In the genomic region with DNA sequence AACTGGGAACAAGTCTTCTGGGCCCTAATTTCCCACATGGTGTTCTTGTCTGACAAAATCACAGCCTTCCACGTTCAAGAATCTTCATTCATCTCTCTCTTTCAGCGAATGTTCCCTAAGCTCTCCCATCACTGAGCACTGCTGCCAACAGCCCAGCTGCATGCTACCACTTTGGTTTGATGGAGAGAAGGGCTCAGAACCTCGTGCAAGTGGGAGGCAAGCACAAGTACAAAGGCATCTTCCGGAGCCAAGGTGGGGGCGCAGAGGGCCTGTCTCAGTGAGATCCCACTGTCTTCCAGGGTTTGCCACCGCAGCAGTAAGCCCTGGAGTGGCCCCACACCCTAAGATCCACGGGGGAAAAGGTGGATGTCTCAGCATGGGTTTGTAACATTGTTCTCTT, we compare ENCODE assay signal across 1 cellular context.
TF ChIP-seq lines count a peak whose summit lies in the region.

No MANE protein-coding gene starts in this region.

TF ChIP-seq in WTC11, 78 proteins besides CTCF, POLR2A, EP300 and RAD21:
- TF ChIP-seq, protein P1, sequence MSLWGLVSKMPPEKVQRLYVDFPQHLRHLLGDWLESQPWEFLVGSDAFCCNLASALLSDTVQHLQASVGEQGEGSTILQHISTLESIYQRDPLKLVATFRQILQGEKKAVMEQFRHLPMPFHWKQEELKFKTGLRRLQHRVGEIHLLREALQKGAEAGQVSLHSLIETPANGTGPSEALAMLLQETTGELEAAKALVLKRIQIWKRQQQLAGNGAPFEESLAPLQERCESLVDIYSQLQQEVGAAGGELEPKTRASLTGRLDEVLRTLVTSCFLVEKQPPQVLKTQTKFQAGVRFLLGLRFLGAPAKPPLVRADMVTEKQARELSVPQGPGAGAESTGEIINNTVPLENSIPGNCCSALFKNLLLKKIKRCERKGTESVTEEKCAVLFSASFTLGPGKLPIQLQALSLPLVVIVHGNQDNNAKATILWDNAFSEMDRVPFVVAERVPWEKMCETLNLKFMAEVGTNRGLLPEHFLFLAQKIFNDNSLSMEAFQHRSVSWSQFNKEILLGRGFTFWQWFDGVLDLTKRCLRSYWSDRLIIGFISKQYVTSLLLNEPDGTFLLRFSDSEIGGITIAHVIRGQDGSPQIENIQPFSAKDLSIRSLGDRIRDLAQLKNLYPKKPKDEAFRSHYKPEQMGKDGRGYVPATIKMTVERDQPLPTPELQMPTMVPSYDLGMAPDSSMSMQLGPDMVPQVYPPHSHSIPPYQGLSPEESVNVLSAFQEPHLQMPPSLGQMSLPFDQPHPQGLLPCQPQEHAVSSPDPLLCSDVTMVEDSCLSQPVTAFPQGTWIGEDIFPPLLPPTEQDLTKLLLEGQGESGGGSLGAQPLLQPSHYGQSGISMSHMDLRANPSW (CRISPR knock-in tag; conservative IDR thresholded peaks at IDR 0.05; ENCODE audit: low read depth) = no peak
- TF ChIP-seq, protein P2, sequence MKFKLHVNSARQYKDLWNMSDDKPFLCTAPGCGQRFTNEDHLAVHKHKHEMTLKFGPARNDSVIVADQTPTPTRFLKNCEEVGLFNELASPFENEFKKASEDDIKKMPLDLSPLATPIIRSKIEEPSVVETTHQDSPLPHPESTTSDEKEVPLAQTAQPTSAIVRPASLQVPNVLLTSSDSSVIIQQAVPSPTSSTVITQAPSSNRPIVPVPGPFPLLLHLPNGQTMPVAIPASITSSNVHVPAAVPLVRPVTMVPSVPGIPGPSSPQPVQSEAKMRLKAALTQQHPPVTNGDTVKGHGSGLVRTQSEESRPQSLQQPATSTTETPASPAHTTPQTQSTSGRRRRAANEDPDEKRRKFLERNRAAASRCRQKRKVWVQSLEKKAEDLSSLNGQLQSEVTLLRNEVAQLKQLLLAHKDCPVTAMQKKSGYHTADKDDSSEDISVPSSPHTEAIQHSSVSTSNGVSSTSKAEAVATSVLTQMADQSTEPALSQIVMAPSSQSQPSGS (CRISPR knock-in tag; IDR thresholded peaks at IDR 0.05; ENCODE audit: borderline replicate concordance, low read depth) = no peak
- TF ChIP-seq SMAD4 (CRISPR knock-in tag; IDR thresholded peaks at IDR 0.05) (no peak), TEAD1 (CRISPR knock-in tag; IDR thresholded peaks at IDR 0.05) (no peak), SOX15 (CRISPR knock-in tag; IDR thresholded peaks at IDR 0.05) (no peak), ZNF396 (CRISPR knock-in tag; IDR thresholded peaks at IDR 0.05; ENCODE audit: borderline replicate concordance) (no peak), ZNF219 (CRISPR knock-in tag; IDR thresholded peaks at IDR 0.05; ENCODE audit: borderline replicate concordance) (no peak), NFATC4 (CRISPR knock-in tag; IDR thresholded peaks at IDR 0.05) (no peak), JAZF1 (CRISPR knock-in tag; IDR thresholded peaks at IDR 0.05) (no peak)
- TF ChIP-seq, protein P3, sequence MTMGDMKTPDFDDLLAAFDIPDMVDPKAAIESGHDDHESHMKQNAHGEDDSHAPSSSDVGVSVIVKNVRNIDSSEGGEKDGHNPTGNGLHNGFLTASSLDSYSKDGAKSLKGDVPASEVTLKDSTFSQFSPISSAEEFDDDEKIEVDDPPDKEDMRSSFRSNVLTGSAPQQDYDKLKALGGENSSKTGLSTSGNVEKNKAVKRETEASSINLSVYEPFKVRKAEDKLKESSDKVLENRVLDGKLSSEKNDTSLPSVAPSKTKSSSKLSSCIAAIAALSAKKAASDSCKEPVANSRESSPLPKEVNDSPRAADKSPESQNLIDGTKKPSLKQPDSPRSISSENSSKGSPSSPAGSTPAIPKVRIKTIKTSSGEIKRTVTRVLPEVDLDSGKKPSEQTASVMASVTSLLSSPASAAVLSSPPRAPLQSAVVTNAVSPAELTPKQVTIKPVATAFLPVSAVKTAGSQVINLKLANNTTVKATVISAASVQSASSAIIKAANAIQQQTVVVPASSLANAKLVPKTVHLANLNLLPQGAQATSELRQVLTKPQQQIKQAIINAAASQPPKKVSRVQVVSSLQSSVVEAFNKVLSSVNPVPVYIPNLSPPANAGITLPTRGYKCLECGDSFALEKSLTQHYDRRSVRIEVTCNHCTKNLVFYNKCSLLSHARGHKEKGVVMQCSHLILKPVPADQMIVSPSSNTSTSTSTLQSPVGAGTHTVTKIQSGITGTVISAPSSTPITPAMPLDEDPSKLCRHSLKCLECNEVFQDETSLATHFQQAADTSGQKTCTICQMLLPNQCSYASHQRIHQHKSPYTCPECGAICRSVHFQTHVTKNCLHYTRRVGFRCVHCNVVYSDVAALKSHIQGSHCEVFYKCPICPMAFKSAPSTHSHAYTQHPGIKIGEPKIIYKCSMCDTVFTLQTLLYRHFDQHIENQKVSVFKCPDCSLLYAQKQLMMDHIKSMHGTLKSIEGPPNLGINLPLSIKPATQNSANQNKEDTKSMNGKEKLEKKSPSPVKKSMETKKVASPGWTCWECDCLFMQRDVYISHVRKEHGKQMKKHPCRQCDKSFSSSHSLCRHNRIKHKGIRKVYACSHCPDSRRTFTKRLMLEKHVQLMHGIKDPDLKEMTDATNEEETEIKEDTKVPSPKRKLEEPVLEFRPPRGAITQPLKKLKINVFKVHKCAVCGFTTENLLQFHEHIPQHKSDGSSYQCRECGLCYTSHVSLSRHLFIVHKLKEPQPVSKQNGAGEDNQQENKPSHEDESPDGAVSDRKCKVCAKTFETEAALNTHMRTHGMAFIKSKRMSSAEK (CRISPR knock-in tag; IDR thresholded peaks at IDR 0.05; ENCODE audit: borderline replicate concordance) = no peak
- TF ChIP-seq, protein P4, sequence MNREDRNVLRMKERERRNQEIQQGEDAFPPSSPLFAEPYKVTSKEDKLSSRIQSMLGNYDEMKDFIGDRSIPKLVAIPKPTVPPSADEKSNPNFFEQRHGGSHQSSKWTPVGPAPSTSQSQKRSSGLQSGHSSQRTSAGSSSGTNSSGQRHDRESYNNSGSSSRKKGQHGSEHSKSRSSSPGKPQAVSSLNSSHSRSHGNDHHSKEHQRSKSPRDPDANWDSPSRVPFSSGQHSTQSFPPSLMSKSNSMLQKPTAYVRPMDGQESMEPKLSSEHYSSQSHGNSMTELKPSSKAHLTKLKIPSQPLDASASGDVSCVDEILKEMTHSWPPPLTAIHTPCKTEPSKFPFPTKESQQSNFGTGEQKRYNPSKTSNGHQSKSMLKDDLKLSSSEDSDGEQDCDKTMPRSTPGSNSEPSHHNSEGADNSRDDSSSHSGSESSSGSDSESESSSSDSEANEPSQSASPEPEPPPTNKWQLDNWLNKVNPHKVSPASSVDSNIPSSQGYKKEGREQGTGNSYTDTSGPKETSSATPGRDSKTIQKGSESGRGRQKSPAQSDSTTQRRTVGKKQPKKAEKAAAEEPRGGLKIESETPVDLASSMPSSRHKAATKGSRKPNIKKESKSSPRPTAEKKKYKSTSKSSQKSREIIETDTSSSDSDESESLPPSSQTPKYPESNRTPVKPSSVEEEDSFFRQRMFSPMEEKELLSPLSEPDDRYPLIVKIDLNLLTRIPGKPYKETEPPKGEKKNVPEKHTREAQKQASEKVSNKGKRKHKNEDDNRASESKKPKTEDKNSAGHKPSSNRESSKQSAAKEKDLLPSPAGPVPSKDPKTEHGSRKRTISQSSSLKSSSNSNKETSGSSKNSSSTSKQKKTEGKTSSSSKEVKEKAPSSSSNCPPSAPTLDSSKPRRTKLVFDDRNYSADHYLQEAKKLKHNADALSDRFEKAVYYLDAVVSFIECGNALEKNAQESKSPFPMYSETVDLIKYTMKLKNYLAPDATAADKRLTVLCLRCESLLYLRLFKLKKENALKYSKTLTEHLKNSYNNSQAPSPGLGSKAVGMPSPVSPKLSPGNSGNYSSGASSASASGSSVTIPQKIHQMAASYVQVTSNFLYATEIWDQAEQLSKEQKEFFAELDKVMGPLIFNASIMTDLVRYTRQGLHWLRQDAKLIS (CRISPR knock-in tag; IDR thresholded peaks at IDR 0.05; ENCODE audit: borderline replicate concordance) = no peak
- TF ChIP-seq, protein P5, sequence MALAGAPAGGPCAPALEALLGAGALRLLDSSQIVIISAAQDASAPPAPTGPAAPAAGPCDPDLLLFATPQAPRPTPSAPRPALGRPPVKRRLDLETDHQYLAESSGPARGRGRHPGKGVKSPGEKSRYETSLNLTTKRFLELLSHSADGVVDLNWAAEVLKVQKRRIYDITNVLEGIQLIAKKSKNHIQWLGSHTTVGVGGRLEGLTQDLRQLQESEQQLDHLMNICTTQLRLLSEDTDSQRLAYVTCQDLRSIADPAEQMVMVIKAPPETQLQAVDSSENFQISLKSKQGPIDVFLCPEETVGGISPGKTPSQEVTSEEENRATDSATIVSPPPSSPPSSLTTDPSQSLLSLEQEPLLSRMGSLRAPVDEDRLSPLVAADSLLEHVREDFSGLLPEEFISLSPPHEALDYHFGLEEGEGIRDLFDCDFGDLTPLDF (CRISPR knock-in tag; IDR thresholded peaks at IDR 0.05) = no peak
- TF ChIP-seq, protein P6, sequence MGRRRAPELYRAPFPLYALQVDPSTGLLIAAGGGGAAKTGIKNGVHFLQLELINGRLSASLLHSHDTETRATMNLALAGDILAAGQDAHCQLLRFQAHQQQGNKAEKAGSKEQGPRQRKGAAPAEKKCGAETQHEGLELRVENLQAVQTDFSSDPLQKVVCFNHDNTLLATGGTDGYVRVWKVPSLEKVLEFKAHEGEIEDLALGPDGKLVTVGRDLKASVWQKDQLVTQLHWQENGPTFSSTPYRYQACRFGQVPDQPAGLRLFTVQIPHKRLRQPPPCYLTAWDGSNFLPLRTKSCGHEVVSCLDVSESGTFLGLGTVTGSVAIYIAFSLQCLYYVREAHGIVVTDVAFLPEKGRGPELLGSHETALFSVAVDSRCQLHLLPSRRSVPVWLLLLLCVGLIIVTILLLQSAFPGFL (CRISPR knock-in tag; IDR thresholded peaks at IDR 0.05; ENCODE audit: borderline replicate concordance) = no peak
- TF ChIP-seq, protein P7, sequence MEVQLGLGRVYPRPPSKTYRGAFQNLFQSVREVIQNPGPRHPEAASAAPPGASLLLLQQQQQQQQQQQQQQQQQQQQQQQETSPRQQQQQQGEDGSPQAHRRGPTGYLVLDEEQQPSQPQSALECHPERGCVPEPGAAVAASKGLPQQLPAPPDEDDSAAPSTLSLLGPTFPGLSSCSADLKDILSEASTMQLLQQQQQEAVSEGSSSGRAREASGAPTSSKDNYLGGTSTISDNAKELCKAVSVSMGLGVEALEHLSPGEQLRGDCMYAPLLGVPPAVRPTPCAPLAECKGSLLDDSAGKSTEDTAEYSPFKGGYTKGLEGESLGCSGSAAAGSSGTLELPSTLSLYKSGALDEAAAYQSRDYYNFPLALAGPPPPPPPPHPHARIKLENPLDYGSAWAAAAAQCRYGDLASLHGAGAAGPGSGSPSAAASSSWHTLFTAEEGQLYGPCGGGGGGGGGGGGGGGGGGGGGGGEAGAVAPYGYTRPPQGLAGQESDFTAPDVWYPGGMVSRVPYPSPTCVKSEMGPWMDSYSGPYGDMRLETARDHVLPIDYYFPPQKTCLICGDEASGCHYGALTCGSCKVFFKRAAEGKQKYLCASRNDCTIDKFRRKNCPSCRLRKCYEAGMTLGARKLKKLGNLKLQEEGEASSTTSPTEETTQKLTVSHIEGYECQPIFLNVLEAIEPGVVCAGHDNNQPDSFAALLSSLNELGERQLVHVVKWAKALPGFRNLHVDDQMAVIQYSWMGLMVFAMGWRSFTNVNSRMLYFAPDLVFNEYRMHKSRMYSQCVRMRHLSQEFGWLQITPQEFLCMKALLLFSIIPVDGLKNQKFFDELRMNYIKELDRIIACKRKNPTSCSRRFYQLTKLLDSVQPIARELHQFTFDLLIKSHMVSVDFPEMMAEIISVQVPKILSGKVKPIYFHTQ (CRISPR knock-in tag; IDR thresholded peaks at IDR 0.05) = no peak
TF ChIP-seq in WTC11: peak in this region for 0.
